In the genomic region with DNA sequence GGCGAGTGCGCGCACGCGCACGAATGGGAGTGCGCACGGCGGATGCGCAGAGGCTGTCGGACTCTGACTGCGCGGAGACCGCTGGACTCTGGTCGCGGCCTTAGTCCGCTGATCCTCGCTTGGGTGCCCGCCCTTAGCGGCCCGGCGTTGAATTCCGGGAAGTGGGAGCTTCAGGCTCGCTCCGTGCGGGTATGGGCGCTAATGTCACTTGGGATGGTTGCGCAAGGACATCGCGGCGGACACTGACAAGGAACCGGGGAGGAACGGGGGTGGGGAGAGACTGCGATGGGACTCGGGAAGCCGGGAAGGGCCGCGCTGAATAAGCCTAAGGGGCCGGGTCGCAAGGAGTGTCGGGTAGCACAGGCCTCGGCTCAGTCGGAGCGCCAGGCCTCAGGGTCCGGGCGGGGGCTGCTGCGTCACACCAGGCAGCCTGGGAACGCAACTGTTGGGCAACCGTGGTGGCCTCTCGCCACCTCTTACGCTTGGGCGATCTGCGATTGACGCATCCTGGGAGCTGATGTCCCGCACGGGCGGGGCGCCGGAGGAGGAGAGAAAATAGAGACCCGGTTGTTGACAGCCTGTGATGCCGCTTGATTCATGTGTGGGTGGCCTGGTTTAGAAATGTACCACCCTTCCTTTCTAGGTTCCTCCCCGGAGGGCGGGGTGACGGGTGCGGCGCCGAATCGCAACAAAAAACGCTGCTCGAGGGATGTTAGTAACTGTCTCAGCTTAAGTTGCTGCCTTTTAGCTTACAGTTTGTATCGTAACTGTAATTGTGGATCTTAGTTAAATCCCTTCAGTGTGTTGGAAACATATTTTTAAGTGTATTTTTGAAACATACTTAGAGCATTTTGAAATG, we compare ENCODE assay signal across 1 cellular context.
TF ChIP-seq lines count a peak whose summit lies in the region.

No MANE protein-coding gene starts in this region.

TF ChIP-seq in HepG2, 621 proteins besides CTCF, POLR2A, EP300 and RAD21 (continued from another document and continues in another):
- TF ChIP-seq, protein P1, sequence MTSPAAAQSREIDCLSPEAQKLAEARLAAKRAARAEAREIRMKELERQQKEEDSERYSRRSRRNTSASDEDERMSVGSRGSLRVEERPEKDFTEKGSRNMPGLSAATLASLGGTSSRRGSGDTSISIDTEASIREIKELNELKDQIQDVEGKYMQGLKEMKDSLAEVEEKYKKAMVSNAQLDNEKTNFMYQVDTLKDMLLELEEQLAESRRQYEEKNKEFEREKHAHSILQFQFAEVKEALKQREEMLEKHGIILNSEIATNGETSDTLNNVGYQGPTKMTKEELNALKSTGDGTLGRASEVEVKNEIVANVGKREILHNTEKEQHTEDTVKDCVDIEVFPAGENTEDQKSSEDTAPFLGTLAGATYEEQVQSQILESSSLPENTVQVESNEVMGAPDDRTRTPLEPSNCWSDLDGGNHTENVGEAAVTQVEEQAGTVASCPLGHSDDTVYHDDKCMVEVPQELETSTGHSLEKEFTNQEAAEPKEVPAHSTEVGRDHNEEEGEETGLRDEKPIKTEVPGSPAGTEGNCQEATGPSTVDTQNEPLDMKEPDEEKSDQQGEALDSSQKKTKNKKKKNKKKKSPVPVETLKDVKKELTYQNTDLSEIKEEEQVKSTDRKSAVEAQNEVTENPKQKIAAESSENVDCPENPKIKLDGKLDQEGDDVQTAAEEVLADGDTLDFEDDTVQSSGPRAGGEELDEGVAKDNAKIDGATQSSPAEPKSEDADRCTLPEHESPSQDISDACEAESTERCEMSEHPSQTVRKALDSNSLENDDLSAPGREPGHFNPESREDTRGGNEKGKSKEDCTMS (CRISPR knock-in tag; conservative IDR thresholded peaks at IDR 0.05), result no peak
- TF ChIP-seq GFI1 (CRISPR knock-in tag; IDR thresholded peaks at IDR 0.05; ENCODE audit: borderline replicate concordance), result no peak; the same call in 1 of the 2 replicates
- peak; percentile 79; the same call in 1 of the 2 replicates for TF ChIP-seq SNAPC2 (CRISPR knock-in tag; IDR thresholded peaks at IDR 0.05)
- TF ChIP-seq MYC (CRISPR knock-in tag; IDR thresholded peaks at IDR 0.05; ENCODE audit: borderline replicate concordance), result peak; percentile 74
- no peak for TF ChIP-seq ZUFSP (CRISPR knock-in tag; IDR thresholded peaks at IDR 0.05; ENCODE audit: borderline replicate concordance)
- TF ChIP-seq RCOR2 (CRISPR knock-in tag; IDR thresholded peaks at IDR 0.05), result no peak
- TF ChIP-seq HOXA9 (CRISPR knock-in tag; IDR thresholded peaks at IDR 0.05; ENCODE audit: borderline replicate concordance), result peak; percentile 89
- TF ChIP-seq SMAD3 (CRISPR knock-in tag; IDR thresholded peaks at IDR 0.05), result peak; percentile 71; the same call in 1 of the 2 replicates
- TF ChIP-seq, protein P2, sequence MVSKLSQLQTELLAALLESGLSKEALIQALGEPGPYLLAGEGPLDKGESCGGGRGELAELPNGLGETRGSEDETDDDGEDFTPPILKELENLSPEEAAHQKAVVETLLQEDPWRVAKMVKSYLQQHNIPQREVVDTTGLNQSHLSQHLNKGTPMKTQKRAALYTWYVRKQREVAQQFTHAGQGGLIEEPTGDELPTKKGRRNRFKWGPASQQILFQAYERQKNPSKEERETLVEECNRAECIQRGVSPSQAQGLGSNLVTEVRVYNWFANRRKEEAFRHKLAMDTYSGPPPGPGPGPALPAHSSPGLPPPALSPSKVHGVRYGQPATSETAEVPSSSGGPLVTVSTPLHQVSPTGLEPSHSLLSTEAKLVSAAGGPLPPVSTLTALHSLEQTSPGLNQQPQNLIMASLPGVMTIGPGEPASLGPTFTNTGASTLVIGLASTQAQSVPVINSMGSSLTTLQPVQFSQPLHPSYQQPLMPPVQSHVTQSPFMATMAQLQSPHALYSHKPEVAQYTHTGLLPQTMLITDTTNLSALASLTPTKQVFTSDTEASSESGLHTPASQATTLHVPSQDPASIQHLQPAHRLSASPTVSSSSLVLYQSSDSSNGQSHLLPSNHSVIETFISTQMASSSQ (IDR thresholded peaks at IDR 0.05; ENCODE audit: low read depth), result no peak
- TF ChIP-seq, protein P2 (CRISPR knock-in tag; IDR thresholded peaks at IDR 0.05; ENCODE audit: borderline replicate concordance), result peak; percentile 67; the same call in 1 of the 2 replicates
- TF ChIP-seq, protein P3, sequence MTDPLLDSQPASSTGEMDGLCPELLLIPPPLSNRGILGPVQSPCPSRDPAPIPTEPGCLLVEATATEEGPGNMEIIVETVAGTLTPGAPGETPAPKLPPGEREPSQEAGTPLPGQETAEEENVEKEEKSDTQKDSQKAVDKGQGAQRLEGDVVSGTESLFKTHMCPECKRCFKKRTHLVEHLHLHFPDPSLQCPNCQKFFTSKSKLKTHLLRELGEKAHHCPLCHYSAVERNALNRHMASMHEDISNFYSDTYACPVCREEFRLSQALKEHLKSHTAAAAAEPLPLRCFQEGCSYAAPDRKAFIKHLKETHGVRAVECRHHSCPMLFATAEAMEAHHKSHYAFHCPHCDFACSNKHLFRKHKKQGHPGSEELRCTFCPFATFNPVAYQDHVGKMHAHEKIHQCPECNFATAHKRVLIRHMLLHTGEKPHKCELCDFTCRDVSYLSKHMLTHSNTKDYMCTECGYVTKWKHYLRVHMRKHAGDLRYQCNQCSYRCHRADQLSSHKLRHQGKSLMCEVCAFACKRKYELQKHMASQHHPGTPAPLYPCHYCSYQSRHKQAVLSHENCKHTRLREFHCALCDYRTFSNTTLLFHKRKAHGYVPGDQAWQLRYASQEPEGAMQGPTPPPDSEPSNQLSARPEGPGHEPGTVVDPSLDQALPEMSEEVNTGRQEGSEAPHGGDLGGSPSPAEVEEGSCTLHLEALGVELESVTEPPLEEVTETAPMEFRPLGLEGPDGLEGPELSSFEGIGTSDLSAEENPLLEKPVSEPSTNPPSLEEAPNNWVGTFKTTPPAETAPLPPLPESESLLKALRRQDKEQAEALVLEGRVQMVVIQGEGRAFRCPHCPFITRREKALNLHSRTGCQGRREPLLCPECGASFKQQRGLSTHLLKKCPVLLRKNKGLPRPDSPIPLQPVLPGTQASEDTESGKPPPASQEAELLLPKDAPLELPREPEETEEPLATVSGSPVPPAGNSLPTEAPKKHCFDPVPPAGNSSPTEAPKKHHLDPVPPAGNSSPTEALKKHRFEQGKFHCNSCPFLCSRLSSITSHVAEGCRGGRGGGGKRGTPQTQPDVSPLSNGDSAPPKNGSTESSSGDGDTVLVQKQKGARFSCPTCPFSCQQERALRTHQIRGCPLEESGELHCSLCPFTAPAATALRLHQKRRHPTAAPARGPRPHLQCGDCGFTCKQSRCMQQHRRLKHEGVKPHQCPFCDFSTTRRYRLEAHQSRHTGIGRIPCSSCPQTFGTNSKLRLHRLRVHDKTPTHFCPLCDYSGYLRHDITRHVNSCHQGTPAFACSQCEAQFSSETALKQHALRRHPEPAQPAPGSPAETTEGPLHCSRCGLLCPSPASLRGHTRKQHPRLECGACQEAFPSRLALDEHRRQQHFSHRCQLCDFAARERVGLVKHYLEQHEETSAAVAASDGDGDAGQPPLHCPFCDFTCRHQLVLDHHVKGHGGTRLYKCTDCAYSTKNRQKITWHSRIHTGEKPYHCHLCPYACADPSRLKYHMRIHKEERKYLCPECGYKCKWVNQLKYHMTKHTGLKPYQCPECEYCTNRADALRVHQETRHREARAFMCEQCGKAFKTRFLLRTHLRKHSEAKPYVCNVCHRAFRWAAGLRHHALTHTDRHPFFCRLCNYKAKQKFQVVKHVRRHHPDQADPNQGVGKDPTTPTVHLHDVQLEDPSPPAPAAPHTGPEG (CRISPR knock-in tag; IDR thresholded peaks at IDR 0.05), result no peak; the same call in none of the 2 replicates
- peak; percentile 58; the same call in 1 of the 2 replicates for TF ChIP-seq ZNF619 (CRISPR knock-in tag; IDR thresholded peaks at IDR 0.05)
- peak; percentile 5; the same call in 1 of the 2 replicates for TF ChIP-seq ZNF12 (CRISPR knock-in tag; IDR thresholded peaks at IDR 0.05)
- TF ChIP-seq, protein P4, sequence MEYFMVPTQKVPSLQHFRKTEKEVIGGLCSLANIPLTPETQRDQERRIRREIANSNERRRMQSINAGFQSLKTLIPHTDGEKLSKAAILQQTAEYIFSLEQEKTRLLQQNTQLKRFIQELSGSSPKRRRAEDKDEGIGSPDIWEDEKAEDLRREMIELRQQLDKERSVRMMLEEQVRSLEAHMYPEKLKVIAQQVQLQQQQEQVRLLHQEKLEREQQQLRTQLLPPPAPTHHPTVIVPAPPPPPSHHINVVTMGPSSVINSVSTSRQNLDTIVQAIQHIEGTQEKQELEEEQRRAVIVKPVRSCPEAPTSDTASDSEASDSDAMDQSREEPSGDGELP (IDR thresholded peaks at IDR 0.05; ENCODE audit: borderline replicate concordance, low read depth), result 0 out of 2 replicates have a peak, but pooled peaks have one; percentile 13
- TF ChIP-seq ZSCAN29 (CRISPR knock-in tag; conservative IDR thresholded peaks at IDR 0.05), result peak; percentile 52; the same call in 1 of the 2 replicates
- TF ChIP-seq KLF6 (CRISPR knock-in tag; IDR thresholded peaks at IDR 0.05), result peak; percentile 79
- peak; percentile 85; the same call in 1 of the 2 replicates for TF ChIP-seq AKAP8 (CRISPR knock-in tag; IDR thresholded peaks at IDR 0.05)
- TF ChIP-seq ZNF614 (CRISPR knock-in tag; IDR thresholded peaks at IDR 0.05; ENCODE audit: borderline replicate concordance), result peak; percentile 72; the same call in 1 of the 2 replicates
- no peak for TF ChIP-seq SCMH1 (CRISPR knock-in tag; IDR thresholded peaks at IDR 0.05; ENCODE audit: borderline replicate concordance)
- peak; percentile 62; the same call in 1 of the 2 replicates for TF ChIP-seq REXO4 (CRISPR knock-in tag; IDR thresholded peaks at IDR 0.05; ENCODE audit: borderline replicate concordance)
- 0 out of 2 replicates have a peak, but pooled peaks have one; percentile 43 for TF ChIP-seq SETDB1 (CRISPR knock-in tag; IDR thresholded peaks at IDR 0.05; ENCODE audit: borderline replicate concordance)
- peak; percentile 81; the same call in 1 of the 2 replicates for TF ChIP-seq ZNF780A (CRISPR knock-in tag; IDR thresholded peaks at IDR 0.05)
- TF ChIP-seq ZNF275 (CRISPR knock-in tag; IDR thresholded peaks at IDR 0.05; ENCODE audit: borderline replicate concordance), result peak; percentile 94; the same call in 1 of the 2 replicates
- peak; percentile 56; the same call in 1 of the 2 replicates for TF ChIP-seq HMGXB3 (CRISPR knock-in tag; IDR thresholded peaks at IDR 0.05; ENCODE audit: borderline replicate concordance)
